ENCODE assay signal across 8 cellular contexts in the genomic region with DNA sequence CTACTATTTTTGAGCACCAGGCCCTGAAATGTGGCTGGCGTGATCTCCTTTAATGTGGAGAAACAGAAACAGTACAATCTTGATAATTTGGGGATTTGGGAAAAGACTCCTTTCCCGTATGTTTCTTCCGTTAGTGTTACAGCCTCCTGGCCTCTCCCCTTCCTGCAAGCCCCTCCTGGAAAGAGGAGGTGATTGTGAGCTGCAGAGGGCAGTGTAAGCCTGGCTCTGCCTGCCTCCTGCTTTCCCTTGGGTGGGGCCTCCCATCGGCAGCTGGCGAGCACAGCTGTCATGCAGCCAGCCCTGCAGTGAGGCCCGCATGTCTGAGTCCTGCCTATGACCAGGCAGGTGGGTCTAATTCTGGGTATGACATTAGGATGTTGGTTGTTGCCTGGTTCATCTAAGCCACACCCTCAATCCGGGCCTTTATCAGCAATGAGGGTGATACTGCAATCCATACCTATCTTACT. TPM values are rescaled to one million over a fixed set of nuclear protein-coding genes. Genes with fewer than 3 reads are reported as not detected.
DNase-seq lines count a peak whose midpoint lies in the region; ATAC-seq and TF ChIP-seq lines count a peak whose summit lies in the region.

No MANE protein-coding gene starts in this region.

- no peaks in the 10 kb centered on the region for H3K27me3 ChIP-seq in lung (ENCODE audit: control insufficient read depth, insufficient read depth)

- WGBS in lung, 2 donors, result 1 to 7% methylated on average over 7 of the region's 7 CpGs

- DNase-seq in AG20443 (ENCODE audit: low spot score) (peak; percentile 94), NCI-H2171 treated with DMSO at 0.1 percent for 48 hours (lab: John Stamatoyannopoulos, UW) (peak; percentile 87), ecto neural progenitor cell (ENCODE audit: low spot score) (peak; percentile 86), lung (ENCODE audit: low spot score) (peak; percentile 87)
- peak; percentile 4 to 41 (median 8) for DNase-seq in stimulated activated CD4-positive, alpha-beta T cell treated with anti-CD3 and anti-CD28 coated beads, TNF-alpha, amount 100 ng/mL, for 24 hours (ENCODE audit: low read depth in 3 of 3)

- peak overlapping the region; percentile 59 to 78 for H3K27ac ChIP-seq in lung (ENCODE audit: low read depth in 1 of 2, low read length in 1 of 2)

- H3K9me3 ChIP-seq in lung (ENCODE audit: control insufficient read depth in 2 of 2, insufficient read depth in 1 of 2, low read length in 1 of 2), result no peaks in the 10 kb centered on the region

- H3K4me3 ChIP-seq in WI38 (ENCODE audit: low read depth, low read length), result peak overlapping the region; percentile 35
- no peak overlapping the region for H3K4me3 ChIP-seq in lung

- TF ChIP-seq CTCF in WI38 (IDR thresholded peaks at IDR 0.05; ENCODE audit: low read depth, low read length) (peak; percentile 41), lung (IDR thresholded peaks at IDR 0.05; ENCODE audit: control extremely low read depth, extremely low read depth) (peak; percentile 71)

- H3K36me3 ChIP-seq in lung (ENCODE audit: control insufficient read depth in 2 of 2, insufficient read depth in 2 of 2, low read length in 2 of 2), result no peaks in the 10 kb centered on the region

- ATAC-seq in GM18520 (IDR thresholded peaks at IDR 0.05; ENCODE audit: unreplicated experiment) (peak; percentile 89), HG03060 (IDR thresholded peaks at IDR 0.05; ENCODE audit: low read depth, unreplicated experiment) (peak; percentile 79), lung (ENCODE audit: insufficient read depth, low FRiP score) (peak; percentile 79)

- peaks cover 0 to 23% of the 10 kb centered on the region in 2 donors for H3K4me1 ChIP-seq in lung (ENCODE audit: control insufficient read depth in 2 of 2, insufficient read depth in 2 of 2, low read length in 2 of 2)

RNA-seq across cellular contexts. Expression of gene WSB1, which starts 48.7 kb away (rescaled TPM):
- total RNA-seq in lung, result 100 to 1,000 TPM; 318 to 748 TPM
- polyA plus RNA-seq in lung, result 100 to 1,000 TPM; 181 to 218 TPM

Comparison
In these comparisons a context has a peak if more than half of its experiments do, and no peak if none do; other contexts are left out.
1. DNase-seq: peak in every context shown above with its lines; median percentile 94 in AG20443; 87 in NCI-H2171 treated with DMSO at 0.1 percent for 48 hours; 87 in lung; 86 in ecto neural progenitor cell; 8 in stimulated activated CD4-positive, alpha-beta T cell treated with anti-CD3 and anti-CD28 coated beads, TNF-alpha, amount 100 ng/mL, for 24 hours.